In the genomic region with DNA sequence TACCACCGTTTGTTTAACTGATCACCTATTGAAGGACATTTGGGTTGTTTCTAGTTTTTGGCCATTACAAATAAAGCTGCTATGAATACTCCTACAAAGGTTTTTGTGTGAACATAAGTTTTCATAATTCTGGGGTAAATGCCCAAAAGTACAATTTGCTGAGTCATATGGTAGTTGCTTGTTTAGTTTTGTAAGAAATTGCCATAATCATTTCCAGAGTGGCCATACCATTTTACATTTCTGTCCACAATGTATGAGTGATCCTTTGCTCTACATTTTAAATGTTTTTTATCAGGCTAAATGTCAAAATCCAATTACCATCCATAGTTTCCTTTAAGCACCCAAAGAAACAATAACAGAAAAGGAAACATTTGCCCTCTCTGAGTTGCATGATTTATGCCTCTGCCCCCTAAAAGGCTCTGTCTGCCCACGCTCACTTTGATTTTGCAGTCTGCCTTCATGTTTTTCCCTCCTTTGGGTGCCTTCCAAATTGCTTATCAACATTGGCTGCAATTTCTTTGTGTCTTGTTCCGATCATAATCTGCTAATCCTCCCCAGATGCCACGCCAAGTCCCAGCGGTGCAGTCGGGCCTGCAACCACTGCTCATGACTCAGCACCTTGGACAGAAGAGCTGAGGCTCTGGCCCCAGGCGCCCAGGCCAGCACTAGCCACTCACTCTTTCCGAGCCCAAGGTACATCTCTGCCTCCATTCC, we compare ENCODE assay signal across 12 cellular contexts.
DNase-seq lines count a peak whose midpoint lies in the region; ATAC-seq, FAIRE-seq and TF ChIP-seq lines count a peak whose summit lies in the region.
"Had no signal": no experiment of that assay in that cellular context is flagged by ENCODE, and none has a peak within 500 bp of the region (broad histone marks: within the 10 kb centered on the region; RNA-seq: fewer than 3 reads in every experiment).

No MANE protein-coding gene starts in this region.

- no peak for TF ChIP-seq POLR2A in heart left ventricle (IDR thresholded peaks at IDR 0.05)

- peaks cover 0 to 3% (median 0%) of the 10 kb centered on the region in 12 donors for H3K4me1 ChIP-seq in heart left ventricle
- H3K4me1 ChIP-seq in small intestine (ENCODE audit: control insufficient read depth in 2 of 2, insufficient read depth in 1 of 2, low read depth in 1 of 2, low read length in 1 of 2) = no peaks in the 10 kb centered on the region
- no peaks in the 10 kb centered on the region for H3K4me1 ChIP-seq in CD8-positive, alpha-beta T cell (ENCODE audit: insufficient read depth, low read length)

- H3K27ac ChIP-seq in heart left ventricle (no peak overlapping the region), small intestine (ENCODE audit: low read depth in 1 of 2, low read length in 1 of 2) (no peak overlapping the region)
- H3K27ac ChIP-seq in CD8-positive, alpha-beta T cell (ENCODE audit: low read depth, low read length) = no peak overlapping the region
- H3K27ac ChIP-seq: tibial nerve had no signal

- no peaks in the 10 kb centered on the region for H3K27me3 ChIP-seq in heart left ventricle
- no peaks in the 10 kb centered on the region for H3K27me3 ChIP-seq in small intestine (ENCODE audit: control insufficient read depth in 2 of 2, insufficient read depth in 2 of 2, low read length in 2 of 2)
- H3K27me3 ChIP-seq in CD8-positive, alpha-beta T cell (ENCODE audit: insufficient read depth, low read length) = no peaks in the 10 kb centered on the region
- H3K27me3 ChIP-seq: tibial nerve had no signal

- intact Hi-C loops in heart left ventricle (cut with DNase I) = no loop called here
- intact Hi-C loops in CD8-positive, alpha-beta T cell (cut with DNase I, micrococcal nuclease) = no loop called here

- ATAC-seq in heart left ventricle (peak in 3 of 4 donors; percentile 37 to 75 (median 39)), HG03354 (IDR thresholded peaks at IDR 0.05; ENCODE audit: poor library complexity, severe bottlenecking, unreplicated experiment) (no peak), HG03280 (IDR thresholded peaks at IDR 0.05; ENCODE audit: unreplicated experiment) (no peak)
- ATAC-seq in CD8-positive, alpha-beta T cell = no peak

- H3K4me3 ChIP-seq in heart left ventricle (no peak overlapping the region), small intestine (ENCODE audit: low read depth in 1 of 2, low read length in 2 of 2) (no peak overlapping the region)
- H3K4me3 ChIP-seq in CD8-positive, alpha-beta T cell (ENCODE audit: low read depth, low read length) = no peak overlapping the region
- H3K4me3 ChIP-seq: tibial nerve had no signal

- H3K9me3 ChIP-seq in heart left ventricle (peaks cover 0 to 8% (median 0%) of the 10 kb centered on the region in 12 donors), small intestine (ENCODE audit: control insufficient read depth, low read depth) (no peaks in the 10 kb centered on the region)
- H3K9me3 ChIP-seq in CD8-positive, alpha-beta T cell (ENCODE audit: low read length) = no peaks in the 10 kb centered on the region

- TF ChIP-seq CTCF in heart left ventricle (IDR thresholded peaks at IDR 0.05) = no peak
- TF ChIP-seq CTCF in CD8-positive, alpha-beta T cell (IDR thresholded peaks at IDR 0.05) = no peak

- no peak for FAIRE-seq in small intestine (lab: Jason Lieb, UNC)

- H3K36me3 ChIP-seq in heart left ventricle (no peaks in the 10 kb centered on the region), small intestine (ENCODE audit: control insufficient read depth in 2 of 2, insufficient read depth in 2 of 2, low read length in 2 of 2) (no peaks in the 10 kb centered on the region)
- H3K36me3 ChIP-seq in CD8-positive, alpha-beta T cell (ENCODE audit: insufficient read depth, low read length) = no peaks in the 10 kb centered on the region
- H3K36me3 ChIP-seq: tibial nerve had no signal

- POLR2A ChIA-PET in CD8-positive, alpha-beta T cell (lab: Charles Lee) = no interaction called here

- no peak overlapping the region for H3K4me3 Mint-ChIP-seq in CD8-positive, alpha-beta T cell
- H3K4me3 Mint-ChIP-seq: activated naive CD4-positive, alpha-beta T cell treated with anti-CD3 and anti-CD28 coated beads, Interleukin-2, amount 50 U/mL, for 24 hours had no signal

- H3K27me3 Mint-ChIP-seq in CD8-positive, alpha-beta T cell (ENCODE audit: low read depth) = no peaks in the 10 kb centered on the region
- H3K27me3 Mint-ChIP-seq: activated naive CD4-positive, alpha-beta T cell treated with anti-CD3 and anti-CD28 coated beads, Interleukin-2, amount 50 U/mL, for 24 hours had no signal

- DNase-seq in GM04503 (ENCODE audit: low read depth) (peak; percentile 70), T1000 (lab: John Stamatoyannopoulos, UW) (peak; percentile 65), heart left ventricle (peak in 2 of 5 donors; percentile 29 to 58), small intestine (peak; percentile 17), mesenteric fat pad (ENCODE audit: low spot score) (no peak)
- no peak for DNase-seq in CD8-positive, alpha-beta T cell
- DNase-seq: NCI-H1048, T-helper 1 cell had no signal

- no peaks in the 10 kb centered on the region for H3K9me3 Mint-ChIP-seq in CD8-positive, alpha-beta T cell
- H3K9me3 Mint-ChIP-seq: activated naive CD4-positive, alpha-beta T cell treated with anti-CD3 and anti-CD28 coated beads, Interleukin-2, amount 50 U/mL, for 24 hours had no signal

- CTCF ChIA-PET in CD8-positive, alpha-beta T cell (lab: Charles Lee) = no interaction called here

- 55 to 68% (median 65%) methylated on average over 8 of the region's 8 CpGs for WGBS in heart left ventricle, 4 donors
- WGBS in small intestine, 3 donors = 27 to 48% (median 39%) methylated on average over 8 of the region's 8 CpGs

- H3K4me1 Mint-ChIP-seq in CD8-positive, alpha-beta T cell (ENCODE audit: low read depth) = no peaks in the 10 kb centered on the region
- H3K4me1 Mint-ChIP-seq: activated naive CD4-positive, alpha-beta T cell treated with anti-CD3 and anti-CD28 coated beads, Interleukin-2, amount 50 U/mL, for 24 hours had no signal

- no peaks in the 10 kb centered on the region for H3K36me3 Mint-ChIP-seq in CD8-positive, alpha-beta T cell
- H3K36me3 Mint-ChIP-seq: activated naive CD4-positive, alpha-beta T cell treated with anti-CD3 and anti-CD28 coated beads, Interleukin-2, amount 50 U/mL, for 24 hours had no signal

- H3K27ac Mint-ChIP-seq in CD8-positive, alpha-beta T cell = no peak overlapping the region
- H3K27ac Mint-ChIP-seq: activated naive CD4-positive, alpha-beta T cell treated with anti-CD3 and anti-CD28 coated beads, Interleukin-2, amount 50 U/mL, for 24 hours had no signal

Comparison
In these comparisons a context has a peak if more than half of its experiments do, and no peak if none do; other contexts are left out.
1. DNase-seq: peak in GM04503 (single experiment), T1000 (single experiment) and small intestine (single experiment); none in mesenteric fat pad (single experiment) and CD8-positive, alpha-beta T cell (0 of 7).
2. ATAC-seq: peak in heart left ventricle (3 of 4); none in HG03354 (single experiment), HG03280 (single experiment) and CD8-positive, alpha-beta T cell (single experiment).